Comparison of ENCODE assay signal across 9 cellular contexts in the genomic region with DNA sequence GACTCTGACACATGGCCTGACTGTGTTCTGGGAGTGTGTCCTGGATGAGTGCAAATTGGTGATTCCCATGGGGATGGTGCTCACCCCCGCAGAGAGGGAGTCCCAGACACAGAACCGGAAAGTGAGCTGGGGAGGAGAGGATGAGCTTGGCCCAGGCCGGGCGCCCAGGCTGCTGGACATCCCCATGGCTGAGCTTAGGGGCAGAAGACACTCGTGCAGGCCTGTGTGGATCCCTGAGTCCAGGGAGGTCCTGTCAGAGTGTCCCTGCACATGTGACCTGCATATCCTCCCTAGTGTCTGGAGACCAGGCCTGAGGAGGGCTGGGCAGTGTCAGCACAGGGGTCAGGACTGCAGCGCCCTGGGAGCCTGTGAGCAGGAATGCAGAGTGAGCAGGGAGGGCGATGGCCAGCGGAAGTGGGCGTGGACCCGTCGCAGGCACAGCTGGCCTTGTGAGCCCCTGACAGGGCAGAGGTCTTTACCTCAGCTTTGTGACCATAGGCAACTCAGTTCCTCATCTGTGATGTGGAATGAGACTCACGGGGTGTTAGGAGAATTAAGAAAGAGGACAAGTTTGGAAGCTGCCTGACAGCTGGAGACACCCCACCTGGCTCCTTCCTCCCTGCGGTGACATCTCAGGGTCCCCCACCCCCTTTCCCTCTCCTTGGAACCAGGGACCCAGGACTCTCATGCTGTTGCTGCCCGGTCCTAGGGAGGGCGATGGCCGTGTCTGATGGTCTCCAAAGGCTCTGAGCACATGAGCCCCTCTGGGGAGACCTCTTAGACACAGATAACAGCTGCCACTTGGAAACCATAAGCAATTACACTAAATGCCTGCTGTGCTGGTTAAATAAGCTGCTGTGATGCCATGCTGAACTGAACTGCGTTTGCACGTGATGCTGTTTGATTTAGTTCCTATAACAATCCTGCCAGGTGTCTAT.
DNase-seq lines count a peak whose midpoint lies in the region; ATAC-seq and TF ChIP-seq lines count a peak whose summit lies in the region.
"Had no signal": no experiment of that assay in that cellular context is flagged by ENCODE, and none has a peak within 500 bp of the region (broad histone marks: within the 10 kb centered on the region; RNA-seq: fewer than 3 reads in every experiment).

No MANE protein-coding gene starts in this region.

- peak overlapping the region; percentile 43 for H3K4ac ChIP-seq in neuronal stem cell (ENCODE audit: low read length)

- H3K4me1 Mint-ChIP-seq in GM23338: peaks cover 26% of the 10 kb centered on the region
- H3K4me1 Mint-ChIP-seq in chondrocyte (ENCODE audit: low read depth): peaks cover 21% of the 10 kb centered on the region
- H3K4me1 Mint-ChIP-seq in activated T-helper 2 cell treated with anti-CD3 and anti-CD28 coated beads, Interferon-gamma antibody, Interleukin-2, Interleukin-4, amounts not matched to agents 10 μg/mL and 5 μg/mL and 100 μg/mL, durations not matched to agents 14 hours and 24 hours and 36 hours (ENCODE audit: low read depth): no peaks in the 10 kb centered on the region

- H3K9ac ChIP-seq in neuronal stem cell (ENCODE audit: low read depth, low read length, poor library complexity): no peak overlapping the region

- H2BK15ac ChIP-seq in neuronal stem cell (ENCODE audit: low read length): peak overlapping the region; percentile 99

- peak overlapping the region; percentile 76 for H2BK5ac ChIP-seq in neuronal stem cell (ENCODE audit: low read length)

- TF ChIP-seq CTCF in GM23338 (conservative IDR thresholded peaks at IDR 0.05; ENCODE audit: low read depth in 2 of 2) (no peak), chondrocyte (IDR thresholded peaks at IDR 0.05) (no peak)

- H3K18ac ChIP-seq in neuronal stem cell (ENCODE audit: low read length): peak overlapping the region; percentile 94

- H2BK12ac ChIP-seq in neuronal stem cell (ENCODE audit: low read length): peak overlapping the region; percentile 98

- H3K27me3 Mint-ChIP-seq in GM23338 (ENCODE audit: insufficient read depth, low read depth, poor library complexity) (peaks cover 8% of the 10 kb centered on the region), chondrocyte (ENCODE audit: low read depth) (no peaks in the 10 kb centered on the region)
- no peaks in the 10 kb centered on the region for H3K27me3 Mint-ChIP-seq in activated T-helper 2 cell treated with anti-CD3 and anti-CD28 coated beads, Interferon-gamma antibody, Interleukin-2, Interleukin-4, amounts not matched to agents 10 μg/mL and 5 μg/mL and 100 μg/mL, durations not matched to agents 14 hours and 24 hours and 36 hours (ENCODE audit: low read depth)

- no peak overlapping the region for H4K8ac ChIP-seq in neuronal stem cell (ENCODE audit: low read depth, low read length)

- H3K36me3 ChIP-seq in GM23338 (ENCODE audit: insufficient read depth) (no peaks in the 10 kb centered on the region), neuronal stem cell (replicated peaks in 1 of 2; ENCODE audit: control insufficient read depth in 2 of 2, insufficient read depth in 2 of 2, low read length in 2 of 2) (no peaks in the 10 kb centered on the region)

- H3K27ac Mint-ChIP-seq in GM23338 (no peak overlapping the region), chondrocyte (ENCODE audit: unreplicated experiment) (no peak overlapping the region)
- no peak overlapping the region for H3K27ac Mint-ChIP-seq in activated T-helper 2 cell treated with anti-CD3 and anti-CD28 coated beads, Interferon-gamma antibody, Interleukin-2, Interleukin-4, amounts not matched to agents 10 μg/mL and 5 μg/mL and 100 μg/mL, durations not matched to agents 14 hours and 24 hours and 36 hours

- H3K4me1 ChIP-seq in GM23338 (ENCODE audit: insufficient read depth): peaks cover 8% of the 10 kb centered on the region; the same call in 1 of the 2 replicates
- H3K4me1 ChIP-seq in neuronal stem cell (ENCODE audit: control insufficient read depth in 2 of 2, insufficient read depth in 1 of 2, low read depth in 1 of 2, low read length in 2 of 2): peaks cover 40% of the 10 kb centered on the region in 2 donors

- peak overlapping the region; percentile 25 for H3K14ac ChIP-seq in neuronal stem cell (ENCODE audit: low read length)

- H3K4me3 ChIP-seq in GM23338: no peak overlapping the region
- H3K4me3 ChIP-seq in neuronal stem cell (ENCODE audit: low read length in 2 of 2): no peak overlapping the region
- H3K4me3 ChIP-seq: GM12878 had no signal

- no peaks in the 10 kb centered on the region for H4K20me1 ChIP-seq in GM23338 (replicated peaks; ENCODE audit: insufficient read depth)

- H2BK120ac ChIP-seq in neuronal stem cell (ENCODE audit: low read depth, low read length): peak overlapping the region; percentile 25

- no peaks in the 10 kb centered on the region for H3K9me3 Mint-ChIP-seq in GM23338
- no peaks in the 10 kb centered on the region for H3K9me3 Mint-ChIP-seq in chondrocyte (ENCODE audit: low read depth)
- no peaks in the 10 kb centered on the region for H3K9me3 Mint-ChIP-seq in activated T-helper 2 cell treated with anti-CD3 and anti-CD28 coated beads, Interferon-gamma antibody, Interleukin-2, Interleukin-4, amounts not matched to agents 10 μg/mL and 5 μg/mL and 100 μg/mL, durations not matched to agents 14 hours and 24 hours and 36 hours

- H3K36me3 Mint-ChIP-seq in GM23338 (ENCODE audit: low read depth) (no peaks in the 10 kb centered on the region), chondrocyte (ENCODE audit: low read depth) (no peaks in the 10 kb centered on the region)
- H3K36me3 Mint-ChIP-seq in activated T-helper 2 cell treated with anti-CD3 and anti-CD28 coated beads, Interferon-gamma antibody, Interleukin-2, Interleukin-4, amounts not matched to agents 10 μg/mL and 5 μg/mL and 100 μg/mL, durations not matched to agents 14 hours and 24 hours and 36 hours (ENCODE audit: low read depth): no peaks in the 10 kb centered on the region

- peak overlapping the region; percentile 98 for H2AK5ac ChIP-seq in neuronal stem cell (ENCODE audit: low read depth, low read length)

- no peaks in the 10 kb centered on the region for H3K79me1 ChIP-seq in neuronal stem cell (ENCODE audit: low read depth, low read length)

- intact Hi-C loops in activated T-helper 2 cell treated with anti-CD3 and anti-CD28 coated beads, Interferon-gamma antibody, Interleukin-2, Interleukin-4, amounts not matched to agents 10 μg/mL and 5 μg/mL and 100 μg/mL, durations not matched to agents 14 hours and 24 hours and 36 hours (cut with micrococcal nuclease): no loop called here

- H3K27me3 ChIP-seq in GM23338 (ENCODE audit: insufficient read depth) (no peaks in the 10 kb centered on the region), neuronal stem cell (ENCODE audit: control insufficient read depth in 3 of 3, insufficient read depth in 3 of 3, low read depth in 1 of 3, low read length in 3 of 3) (peaks cover 0 to 5% (median 0%) of the 10 kb centered on the region in 3 experiments)

- WGBS in neuronal stem cell (ENCODE audit: extremely low coverage in 2 of 2, insufficient read length in 2 of 2, insufficient replicate concordance in 1 of 2), 2 donors: no CpG with 5 or more reads among the region's 18 CpGs

- H3F3A ChIP-seq in GM23338 (replicated peaks; ENCODE audit: low read depth): no peaks in the 10 kb centered on the region

- H2AFZ ChIP-seq in GM23338: no peak overlapping the region
- H2AFZ ChIP-seq in neuronal stem cell (ENCODE audit: low read length): peak overlapping the region; percentile 9

- no peaks in the 10 kb centered on the region for H3K79me2 ChIP-seq in GM23338 (replicated peaks; ENCODE audit: insufficient read depth)

- H3K23ac ChIP-seq in neuronal stem cell (ENCODE audit: low read depth, low read length, poor library complexity): no peak overlapping the region

- peaks cover 0 to 6% of the 10 kb centered on the region in 2 donors for H3K9me3 ChIP-seq in neuronal stem cell (replicated peaks in 1 of 2; ENCODE audit: control insufficient read depth in 2 of 2, insufficient read depth in 1 of 2, low read depth in 1 of 2, low read length in 2 of 2)

- ATAC-seq in GM23338 (peak; percentile 16; the same call in 1 of the 3 replicates), GM21528 (IDR thresholded peaks at IDR 0.05; ENCODE audit: low FRiP score, unreplicated experiment) (no peak)
- ATAC-seq: GM12878 had no signal

- H3K27ac ChIP-seq in GM23338 (ENCODE audit: low read depth): no peak overlapping the region
- H3K27ac ChIP-seq in neuronal stem cell (replicated peaks; ENCODE audit: low read length): no peak overlapping the region

- no peaks in the 10 kb centered on the region for H3K9me2 ChIP-seq in GM23338 (ENCODE audit: insufficient read depth)

- H3K4me2 ChIP-seq in GM23338 (no peak overlapping the region), neuronal stem cell (ENCODE audit: insufficient read depth, low read length, poor library complexity, severe bottlenecking) (no peak overlapping the region)

- no peak overlapping the region for H3K4me3 Mint-ChIP-seq in GM23338
- H3K4me3 Mint-ChIP-seq in chondrocyte (ENCODE audit: unreplicated experiment): no peak overlapping the region
- no peak overlapping the region for H3K4me3 Mint-ChIP-seq in activated T-helper 2 cell treated with anti-CD3 and anti-CD28 coated beads, Interferon-gamma antibody, Interleukin-2, Interleukin-4, amounts not matched to agents 10 μg/mL and 5 μg/mL and 100 μg/mL, durations not matched to agents 14 hours and 24 hours and 36 hours (ENCODE audit: low read depth)

- H4K91ac ChIP-seq in neuronal stem cell (ENCODE audit: low read depth, low read length, poor library complexity): no peak overlapping the region

- no peak for DNase-seq in GM23338 (ENCODE audit: low spot score)
- peak; percentile 59 for DNase-seq in NCI-H1694 treated with DMSO at 0.1 percent for 48 hours (lab: John Stamatoyannopoulos, UW)
- DNase-seq in chondrocyte (ENCODE audit: low spot score): peak; percentile 79
- DNase-seq in neuronal stem cell (ENCODE audit: low spot score): no peak
- DNase-seq in stimulated activated CD4-positive, alpha-beta T cell treated with anti-CD3 and anti-CD28 coated beads, Interleukin-4, amount 100 ng/mL, for 24 hours: no peak
- DNase-seq in activated naive CD4-positive, alpha-beta T cell treated with Interleukin-2 at 50 U/mL for 16 hours: no peak
- DNase-seq in activated T-helper 2 cell treated with anti-CD3 and anti-CD28 coated beads, Interferon-gamma antibody, Interleukin-2, Interleukin-4, amounts not matched to agents 10 μg/mL and 5 μg/mL and 100 μg/mL, durations not matched to agents 14 hours and 24 hours and 36 hours (ENCODE audit: low spot score): no peak

TF ChIP-seq in GM23338, 12 proteins besides CTCF, POLR2A, EP300 and RAD21 (continues in another document):
- no peak for TF ChIP-seq JUNB (IDR thresholded peaks at IDR 0.05; ENCODE audit: unreplicated experiment)
- TF ChIP-seq STAT1 (IDR thresholded peaks at IDR 0.05; ENCODE audit: unreplicated experiment): no peak
- TF ChIP-seq ZNF331 (CRISPR knock-in tag; IDR thresholded peaks at IDR 0.05; ENCODE audit: low read depth): no peak
- TF ChIP-seq EZH2 (IDR thresholded peaks at IDR 0.05; ENCODE audit: low read depth, unreplicated experiment): no peak

Comparison
In these comparisons a context has a peak if more than half of its experiments do, and no peak if none do; other contexts are left out.
1. DNase-seq: peak in NCI-H1694 treated with DMSO at 0.1 percent for 48 hours (single experiment) and chondrocyte (single experiment); none in GM23338 (single experiment), neuronal stem cell (single experiment), stimulated activated CD4-positive, alpha-beta T cell treated with anti-CD3 and anti-CD28 coated beads, Interleukin-4, amount 100 ng/mL, for 24 hours (single experiment), activated naive CD4-positive, alpha-beta T cell treated with Interleukin-2 at 50 U/mL for 16 hours (single experiment) and activated T-helper 2 cell treated with anti-CD3 and anti-CD28 coated beads, Interferon-gamma antibody, Interleukin-2, Interleukin-4, amounts not matched to agents 10 μg/mL and 5 μg/mL and 100 μg/mL, durations not matched to agents 14 hours and 24 hours and 36 hours (single experiment).